26 cellular contexts compared by ENCODE assay signal in the genomic region with DNA sequence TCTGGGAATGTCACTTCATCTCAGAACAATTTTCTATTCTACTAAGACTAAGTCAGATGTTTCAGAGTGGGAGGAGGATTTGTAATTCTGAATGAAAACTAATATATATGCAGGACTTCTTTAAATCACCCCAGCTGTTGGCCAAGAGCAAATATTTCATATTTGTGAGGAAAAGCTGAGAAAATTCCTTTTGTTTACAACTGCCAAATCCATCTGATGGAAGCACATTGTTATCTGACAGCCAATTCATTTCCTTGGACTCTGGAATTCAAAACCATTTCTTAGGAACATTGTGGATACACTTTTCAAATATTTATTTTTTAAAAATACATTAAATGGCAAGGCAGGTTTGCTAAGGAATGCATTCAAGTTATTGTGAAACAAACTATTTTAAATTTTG. TPM values are rescaled to one million over a fixed set of nuclear protein-coding genes. Genes with fewer than 3 reads are reported as not detected.
"Had no signal": no experiment of that assay in that cellular context is flagged by ENCODE, and none has a peak within 500 bp of the region (broad histone marks: within the 10 kb centered on the region; RNA-seq: fewer than 3 reads in every experiment).

No MANE protein-coding gene starts in this region.

- ATAC-seq: activated naive CD4-positive, alpha-beta T cell treated with anti-CD3 and anti-CD28 coated beads, Interleukin-2, amount 50 U/mL, for 72 hours; gastrocnemius medialis; right lobe of liver; stimulated activated naive CD8-positive, alpha-beta T cell treated with anti-CD3 and anti-CD28 coated beads, Interleukin-15, Interleukin-2, amounts not matched to agents 100 U/mL and 50 U/mL, for 24 hours had no signal

- H3K4me3 ChIP-seq: esophagus muscularis mucosa, gastrocnemius medialis, left ventricle myocardium inferior, ovary, right lobe of liver, testis, transverse colon had no signal

- H3K36me3 ChIP-seq: esophagus muscularis mucosa, gastrocnemius medialis, left ventricle myocardium inferior, ovary, right lobe of liver, transverse colon had no signal

- H3K4me1 Mint-ChIP-seq: activated CD4-positive, alpha-beta memory T cell treated with anti-CD3 and anti-CD28 coated beads, Interleukin-2, amount 10 ng/mL, durations not matched to agents 7 days and 5 days had no signal

- DNase-seq: activated CD4-positive, alpha-beta memory T cell treated with anti-CD3 and anti-CD28 coated beads, Interleukin-2, amount 10 ng/mL, durations not matched to agents 7 days and 5 days; activated CD4-positive, alpha-beta T cell treated with anti-CD3 and anti-CD28 coated beads for 1 hour; activated CD4-positive, alpha-beta T cell treated with anti-CD3 and anti-CD28 coated beads, Interleukin-2, amount 10 ng/mL, durations not matched to agents 7 days and 5 days; activated naive CD4-positive, alpha-beta T cell; activated T-cell treated with anti-CD3 and anti-CD28 coated beads, Interleukin-2, amount 50 U/mL, for 48 hours; caudate nucleus; cortex of kidney; endodermal cell; gastrocnemius medialis; glutamatergic neuron; left ventricle myocardium inferior; ovary; right lobe of liver; stimulated activated CD4-positive, alpha-beta T cell treated with anti-CD3 and anti-CD28 coated beads, Interleukin-12 subunit alpha, Interleukin-12 subunit beta, amount 100 ng/mL, for 4 hours; stimulated activated CD4-positive, alpha-beta T cell treated with anti-CD3 and anti-CD28 coated beads, Interleukin-4, amount 100 ng/mL, for 1 hour; stimulated activated naive CD8-positive, alpha-beta T cell treated with anti-CD3 and anti-CD28 coated beads, Interleukin-15, Interleukin-2, amounts not matched to agents 100 U/mL and 50 U/mL, for 24 hours; T-helper 2 cell; testis; transverse colon had no signal

- H3K27ac ChIP-seq: esophagus muscularis mucosa, gastrocnemius medialis, left ventricle myocardium inferior, ovary, right lobe of liver, testis, transverse colon had no signal

- H3K27ac Mint-ChIP-seq: activated CD4-positive, alpha-beta memory T cell treated with anti-CD3 and anti-CD28 coated beads, Interleukin-2, amount 10 ng/mL, durations not matched to agents 7 days and 5 days; activated CD4-positive, alpha-beta T cell treated with anti-CD3 and anti-CD28 coated beads, Interleukin-2, amount 10 ng/mL, durations not matched to agents 7 days and 5 days; activated naive CD4-positive, alpha-beta T cell treated with anti-CD3 and anti-CD28 coated beads, Interleukin-2, amount 50 U/mL, for 72 hours; endodermal cell; nephron; progenitor cell of endocrine pancreas had no signal

- H3K4me1 ChIP-seq: gastrocnemius medialis, testis, transverse colon had no signal

- H3K9me3 ChIP-seq: esophagus muscularis mucosa, gastrocnemius medialis, left ventricle myocardium inferior, ovary, right lobe of liver, testis, transverse colon had no signal

- FAIRE-seq: astrocyte, islet of Langerhans, urothelium cell line had no signal

- H3K9me3 Mint-ChIP-seq: activated CD4-positive, alpha-beta memory T cell treated with anti-CD3 and anti-CD28 coated beads, Interleukin-2, amount 10 ng/mL, durations not matched to agents 7 days and 5 days; activated CD4-positive, alpha-beta T cell treated with anti-CD3 and anti-CD28 coated beads, Interleukin-2, amount 10 ng/mL, durations not matched to agents 7 days and 5 days; endodermal cell; nephron had no signal

- H3K27me3 ChIP-seq: ovary, testis had no signal

- H3K4me3 Mint-ChIP-seq: activated CD4-positive, alpha-beta memory T cell treated with anti-CD3 and anti-CD28 coated beads, Interleukin-2, amount 10 ng/mL, durations not matched to agents 7 days and 5 days; activated CD4-positive, alpha-beta T cell treated with anti-CD3 and anti-CD28 coated beads, Interleukin-2, amount 10 ng/mL, durations not matched to agents 7 days and 5 days; endodermal cell had no signal

RNA-seq across cellular contexts. Expression of gene SLIT2, which starts 8.0 kb away (rescaled TPM):
- total RNA-seq: activated CD4-positive, alpha-beta memory T cell treated with anti-CD3 and anti-CD28 coated beads, Interleukin-2, amount 10 ng/mL, durations not matched to agents 7 days and 5 days; activated CD4-positive, alpha-beta T cell treated with anti-CD3 and anti-CD28 coated beads, Interleukin-2, amount 10 ng/mL, durations not matched to agents 7 days and 5 days; activated naive CD4-positive, alpha-beta T cell treated with anti-CD3 and anti-CD28 coated beads, Interleukin-2, amount 50 U/mL, for 72 hours had no signal
